1 cellular context compared by ENCODE assay signal in the genomic region with DNA sequence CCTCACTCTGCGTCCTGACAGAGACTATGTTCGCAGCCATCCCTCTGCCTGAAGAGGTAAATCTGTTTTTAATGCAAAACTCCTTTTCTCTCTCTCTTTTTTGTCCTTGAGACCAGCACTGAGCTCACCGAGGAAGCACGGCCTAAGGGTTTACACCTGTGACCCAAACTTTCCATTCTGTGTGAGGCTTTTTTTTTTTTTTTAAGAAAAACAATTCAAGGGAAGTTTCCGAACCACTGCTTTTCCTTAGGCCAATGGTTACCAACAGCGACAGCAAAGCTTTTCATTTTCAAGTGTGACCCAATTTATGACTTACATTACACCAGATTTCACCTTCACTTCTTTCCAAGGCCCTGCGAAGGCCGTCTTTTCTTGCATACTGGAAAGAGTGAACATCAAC.
TF ChIP-seq lines count a peak whose summit lies in the region.

No MANE protein-coding gene starts in this region.

TF ChIP-seq in WTC11, 78 proteins besides CTCF, POLR2A, EP300 and RAD21 (continued from another document):
- TF ChIP-seq, protein P1, sequence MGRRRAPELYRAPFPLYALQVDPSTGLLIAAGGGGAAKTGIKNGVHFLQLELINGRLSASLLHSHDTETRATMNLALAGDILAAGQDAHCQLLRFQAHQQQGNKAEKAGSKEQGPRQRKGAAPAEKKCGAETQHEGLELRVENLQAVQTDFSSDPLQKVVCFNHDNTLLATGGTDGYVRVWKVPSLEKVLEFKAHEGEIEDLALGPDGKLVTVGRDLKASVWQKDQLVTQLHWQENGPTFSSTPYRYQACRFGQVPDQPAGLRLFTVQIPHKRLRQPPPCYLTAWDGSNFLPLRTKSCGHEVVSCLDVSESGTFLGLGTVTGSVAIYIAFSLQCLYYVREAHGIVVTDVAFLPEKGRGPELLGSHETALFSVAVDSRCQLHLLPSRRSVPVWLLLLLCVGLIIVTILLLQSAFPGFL (CRISPR knock-in tag; IDR thresholded peaks at IDR 0.05; ENCODE audit: borderline replicate concordance), result no peak
- TF ChIP-seq IRF2 (CRISPR knock-in tag; IDR thresholded peaks at IDR 0.05; ENCODE audit: borderline replicate concordance, low read depth) (no peak), ZBTB21 (CRISPR knock-in tag; IDR thresholded peaks at IDR 0.05; ENCODE audit: borderline replicate concordance) (no peak), NR3C1 (CRISPR knock-in tag; conservative IDR thresholded peaks at IDR 0.05; ENCODE audit: low read depth) (no peak), ATF1 (CRISPR knock-in tag; IDR thresholded peaks at IDR 0.05) (no peak), CBFB (CRISPR knock-in tag; IDR thresholded peaks at IDR 0.05; ENCODE audit: low read depth) (no peak), NFATC4 (CRISPR knock-in tag; IDR thresholded peaks at IDR 0.05) (no peak), TP53 (CRISPR knock-in tag; IDR thresholded peaks at IDR 0.05) (no peak), ZNF416 (CRISPR knock-in tag; IDR thresholded peaks at IDR 0.05) (no peak), EMX1 (CRISPR knock-in tag; IDR thresholded peaks at IDR 0.05) (no peak), MYBL2 (CRISPR knock-in tag; IDR thresholded peaks at IDR 0.05) (no peak), ZNF423 (CRISPR knock-in tag; IDR thresholded peaks at IDR 0.05) (no peak)
- TF ChIP-seq, protein P2, sequence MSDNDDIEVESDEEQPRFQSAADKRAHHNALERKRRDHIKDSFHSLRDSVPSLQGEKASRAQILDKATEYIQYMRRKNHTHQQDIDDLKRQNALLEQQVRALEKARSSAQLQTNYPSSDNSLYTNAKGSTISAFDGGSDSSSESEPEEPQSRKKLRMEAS (CRISPR knock-in tag; IDR thresholded peaks at IDR 0.05), result no peak
- TF ChIP-seq, protein P3, sequence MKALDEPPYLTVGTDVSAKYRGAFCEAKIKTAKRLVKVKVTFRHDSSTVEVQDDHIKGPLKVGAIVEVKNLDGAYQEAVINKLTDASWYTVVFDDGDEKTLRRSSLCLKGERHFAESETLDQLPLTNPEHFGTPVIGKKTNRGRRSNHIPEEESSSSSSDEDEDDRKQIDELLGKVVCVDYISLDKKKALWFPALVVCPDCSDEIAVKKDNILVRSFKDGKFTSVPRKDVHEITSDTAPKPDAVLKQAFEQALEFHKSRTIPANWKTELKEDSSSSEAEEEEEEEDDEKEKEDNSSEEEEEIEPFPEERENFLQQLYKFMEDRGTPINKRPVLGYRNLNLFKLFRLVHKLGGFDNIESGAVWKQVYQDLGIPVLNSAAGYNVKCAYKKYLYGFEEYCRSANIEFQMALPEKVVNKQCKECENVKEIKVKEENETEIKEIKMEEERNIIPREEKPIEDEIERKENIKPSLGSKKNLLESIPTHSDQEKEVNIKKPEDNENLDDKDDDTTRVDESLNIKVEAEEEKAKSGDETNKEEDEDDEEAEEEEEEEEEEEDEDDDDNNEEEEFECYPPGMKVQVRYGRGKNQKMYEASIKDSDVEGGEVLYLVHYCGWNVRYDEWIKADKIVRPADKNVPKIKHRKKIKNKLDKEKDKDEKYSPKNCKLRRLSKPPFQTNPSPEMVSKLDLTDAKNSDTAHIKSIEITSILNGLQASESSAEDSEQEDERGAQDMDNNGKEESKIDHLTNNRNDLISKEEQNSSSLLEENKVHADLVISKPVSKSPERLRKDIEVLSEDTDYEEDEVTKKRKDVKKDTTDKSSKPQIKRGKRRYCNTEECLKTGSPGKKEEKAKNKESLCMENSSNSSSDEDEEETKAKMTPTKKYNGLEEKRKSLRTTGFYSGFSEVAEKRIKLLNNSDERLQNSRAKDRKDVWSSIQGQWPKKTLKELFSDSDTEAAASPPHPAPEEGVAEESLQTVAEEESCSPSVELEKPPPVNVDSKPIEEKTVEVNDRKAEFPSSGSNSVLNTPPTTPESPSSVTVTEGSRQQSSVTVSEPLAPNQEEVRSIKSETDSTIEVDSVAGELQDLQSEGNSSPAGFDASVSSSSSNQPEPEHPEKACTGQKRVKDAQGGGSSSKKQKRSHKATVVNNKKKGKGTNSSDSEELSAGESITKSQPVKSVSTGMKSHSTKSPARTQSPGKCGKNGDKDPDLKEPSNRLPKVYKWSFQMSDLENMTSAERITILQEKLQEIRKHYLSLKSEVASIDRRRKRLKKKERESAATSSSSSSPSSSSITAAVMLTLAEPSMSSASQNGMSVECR (CRISPR knock-in tag; IDR thresholded peaks at IDR 0.05; ENCODE audit: borderline replicate concordance), result no peak
- TF ChIP-seq, protein P4, sequence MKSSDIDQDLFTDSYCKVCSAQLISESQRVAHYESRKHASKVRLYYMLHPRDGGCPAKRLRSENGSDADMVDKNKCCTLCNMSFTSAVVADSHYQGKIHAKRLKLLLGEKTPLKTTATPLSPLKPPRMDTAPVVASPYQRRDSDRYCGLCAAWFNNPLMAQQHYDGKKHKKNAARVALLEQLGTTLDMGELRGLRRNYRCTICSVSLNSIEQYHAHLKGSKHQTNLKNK (CRISPR knock-in tag; IDR thresholded peaks at IDR 0.05), result no peak
- TF ChIP-seq, protein P5, sequence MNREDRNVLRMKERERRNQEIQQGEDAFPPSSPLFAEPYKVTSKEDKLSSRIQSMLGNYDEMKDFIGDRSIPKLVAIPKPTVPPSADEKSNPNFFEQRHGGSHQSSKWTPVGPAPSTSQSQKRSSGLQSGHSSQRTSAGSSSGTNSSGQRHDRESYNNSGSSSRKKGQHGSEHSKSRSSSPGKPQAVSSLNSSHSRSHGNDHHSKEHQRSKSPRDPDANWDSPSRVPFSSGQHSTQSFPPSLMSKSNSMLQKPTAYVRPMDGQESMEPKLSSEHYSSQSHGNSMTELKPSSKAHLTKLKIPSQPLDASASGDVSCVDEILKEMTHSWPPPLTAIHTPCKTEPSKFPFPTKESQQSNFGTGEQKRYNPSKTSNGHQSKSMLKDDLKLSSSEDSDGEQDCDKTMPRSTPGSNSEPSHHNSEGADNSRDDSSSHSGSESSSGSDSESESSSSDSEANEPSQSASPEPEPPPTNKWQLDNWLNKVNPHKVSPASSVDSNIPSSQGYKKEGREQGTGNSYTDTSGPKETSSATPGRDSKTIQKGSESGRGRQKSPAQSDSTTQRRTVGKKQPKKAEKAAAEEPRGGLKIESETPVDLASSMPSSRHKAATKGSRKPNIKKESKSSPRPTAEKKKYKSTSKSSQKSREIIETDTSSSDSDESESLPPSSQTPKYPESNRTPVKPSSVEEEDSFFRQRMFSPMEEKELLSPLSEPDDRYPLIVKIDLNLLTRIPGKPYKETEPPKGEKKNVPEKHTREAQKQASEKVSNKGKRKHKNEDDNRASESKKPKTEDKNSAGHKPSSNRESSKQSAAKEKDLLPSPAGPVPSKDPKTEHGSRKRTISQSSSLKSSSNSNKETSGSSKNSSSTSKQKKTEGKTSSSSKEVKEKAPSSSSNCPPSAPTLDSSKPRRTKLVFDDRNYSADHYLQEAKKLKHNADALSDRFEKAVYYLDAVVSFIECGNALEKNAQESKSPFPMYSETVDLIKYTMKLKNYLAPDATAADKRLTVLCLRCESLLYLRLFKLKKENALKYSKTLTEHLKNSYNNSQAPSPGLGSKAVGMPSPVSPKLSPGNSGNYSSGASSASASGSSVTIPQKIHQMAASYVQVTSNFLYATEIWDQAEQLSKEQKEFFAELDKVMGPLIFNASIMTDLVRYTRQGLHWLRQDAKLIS (CRISPR knock-in tag; IDR thresholded peaks at IDR 0.05; ENCODE audit: borderline replicate concordance), result no peak
- TF ChIP-seq, protein P6, sequence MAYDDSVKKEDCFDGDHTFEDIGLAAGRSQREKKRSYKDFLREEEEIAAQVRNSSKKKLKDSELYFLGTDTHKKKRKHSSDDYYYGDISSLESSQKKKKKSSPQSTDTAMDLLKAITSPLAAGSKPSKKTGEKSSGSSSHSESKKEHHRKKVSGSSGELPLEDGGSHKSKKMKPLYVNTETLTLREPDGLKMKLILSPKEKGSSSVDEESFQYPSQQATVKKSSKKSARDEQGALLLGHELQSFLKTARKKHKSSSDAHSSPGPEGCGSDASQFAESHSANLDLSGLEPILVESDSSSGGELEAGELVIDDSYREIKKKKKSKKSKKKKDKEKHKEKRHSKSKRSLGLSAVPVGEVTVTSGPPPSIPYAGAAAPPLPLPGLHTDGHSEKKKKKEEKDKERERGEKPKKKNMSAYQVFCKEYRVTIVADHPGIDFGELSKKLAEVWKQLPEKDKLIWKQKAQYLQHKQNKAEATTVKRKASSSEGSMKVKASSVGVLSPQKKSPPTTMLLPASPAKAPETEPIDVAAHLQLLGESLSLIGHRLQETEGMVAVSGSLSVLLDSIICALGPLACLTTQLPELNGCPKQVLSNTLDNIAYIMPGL (CRISPR knock-in tag; IDR thresholded peaks at IDR 0.05), result no peak
